In the genomic region with DNA sequence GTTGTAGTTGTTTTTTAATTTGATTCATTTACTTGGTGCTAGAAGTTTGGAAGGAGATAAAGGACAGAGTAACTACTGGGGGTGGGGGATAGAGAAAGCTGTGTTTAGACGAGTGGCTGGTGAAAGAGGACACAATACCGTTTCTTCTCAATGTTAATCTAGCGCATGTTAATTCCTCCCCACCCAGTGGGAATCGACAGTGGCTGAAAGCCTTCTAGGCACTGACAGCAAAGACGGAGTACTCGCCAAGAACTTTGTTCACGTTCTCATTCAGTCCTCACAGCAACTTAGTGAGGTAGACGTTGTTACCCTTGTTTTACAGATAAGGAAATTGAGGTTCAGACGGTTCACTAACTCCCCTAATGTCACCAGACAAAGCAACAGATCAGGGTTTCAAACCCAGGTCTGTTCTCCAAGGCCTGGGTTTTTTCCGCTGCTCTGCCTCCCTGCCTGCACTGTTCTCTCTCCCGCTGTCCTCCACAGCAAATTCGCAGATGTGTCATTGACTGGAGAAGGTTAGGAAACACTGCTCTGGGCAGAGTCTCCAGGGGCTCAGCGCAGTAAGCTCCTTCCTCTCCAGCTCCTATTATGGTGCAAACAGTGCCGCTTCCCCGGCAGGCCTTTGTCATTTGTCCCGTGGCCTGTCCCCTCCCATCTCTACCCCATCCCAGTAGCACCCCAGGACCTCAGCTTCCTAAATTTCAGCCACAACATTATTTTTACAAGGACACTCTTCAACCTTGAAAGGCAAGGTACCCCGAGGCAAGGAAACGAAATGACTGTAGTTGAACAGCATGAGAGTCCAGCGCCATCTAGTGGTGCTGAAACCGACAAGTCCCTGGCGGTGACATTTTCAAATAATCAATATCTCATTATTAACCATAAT, we compare ENCODE assay signal across 8 cellular contexts. TPM values are rescaled to one million over a fixed set of nuclear protein-coding genes. Genes with fewer than 3 reads are reported as not detected.
DNase-seq lines count a peak whose midpoint lies in the region; ATAC-seq, FAIRE-seq and TF ChIP-seq lines count a peak whose summit lies in the region.

No MANE protein-coding gene starts in this region.

- no peak overlapping the region for H3K4me3 Mint-ChIP-seq in activated naive CD8-positive, alpha-beta T cell treated with anti-CD3 and anti-CD28 coated beads, Interleukin-2, amount 50 U/mL, for 24 hours

- FAIRE-seq in pancreas (lab: Jason Lieb, UNC): no peak

- H3K36me3 ChIP-seq in heart right ventricle (peaks cover 0 to 19% (median 0%) of the 10 kb centered on the region in 9 donors), pancreas (no peaks in the 10 kb centered on the region), thyroid gland (no peaks in the 10 kb centered on the region)

- H3K27ac ChIP-seq in heart right ventricle (peak overlapping the region; percentile 59 to 91 (median 84)), pancreas (no peak overlapping the region), thyroid gland (peak overlapping the region in 1 of 3 donors; percentile 20)

- DNase-seq in NB4 (ENCODE audit: low read depth): peak; percentile 90
- DNase-seq in SKM-1 (lab: John Stamatoyannopoulos, UW; ENCODE audit: unreplicated experiment): peak; percentile 61
- peak; percentile 72 for DNase-seq in activated naive CD8-positive, alpha-beta T cell treated with anti-CD3 and anti-CD28 coated beads, Interleukin-2, amount 50 U/mL, for 24 hours
- DNase-seq in heart right ventricle: peak; percentile 55 to 74
- peak in 5 of 6 donors; percentile 49 to 70 (median 67) for DNase-seq in pancreas
- peak; percentile 68 to 79 for DNase-seq in thyroid gland

- peak; percentile 61 for ATAC-seq in activated naive CD8-positive, alpha-beta T cell treated with anti-CD3 and anti-CD28 coated beads, Interleukin-2, amount 50 U/mL, for 24 hours
- ATAC-seq in heart right ventricle: peak; percentile 74 to 91 (median 86)
- ATAC-seq in pancreas: peak; percentile 70 to 89 (median 86)
- ATAC-seq in GM18519 (IDR thresholded peaks at IDR 0.05; ENCODE audit: low FRiP score, unreplicated experiment): no peak

- H3K27ac Mint-ChIP-seq in activated naive CD8-positive, alpha-beta T cell treated with anti-CD3 and anti-CD28 coated beads, Interleukin-2, amount 50 U/mL, for 24 hours: no peak overlapping the region

- H3K9me3 ChIP-seq in heart right ventricle (no peaks in the 10 kb centered on the region), pancreas (no peaks in the 10 kb centered on the region), thyroid gland (no peaks in the 10 kb centered on the region)

- peak overlapping the region; percentile 46 for H3K4me3 ChIP-seq in NB4 (ENCODE audit: low read depth, low read length)
- peak overlapping the region in 9 of 10 donors; percentile 8 to 53 (median 50) for H3K4me3 ChIP-seq in heart right ventricle
- H3K4me3 ChIP-seq in pancreas: peak overlapping the region in 1 of 4 donors; percentile 31
- no peak overlapping the region for H3K4me3 ChIP-seq in thyroid gland (replicated peaks in 1 of 3)

- H3K27me3 ChIP-seq in heart right ventricle: no peaks in the 10 kb centered on the region
- no peaks in the 10 kb centered on the region for H3K27me3 ChIP-seq in pancreas
- H3K27me3 ChIP-seq in thyroid gland: no peaks in the 10 kb centered on the region

- TF ChIP-seq POLR2A in NB4 (IDR thresholded peaks at IDR 0.05; ENCODE audit: extremely low read depth, insufficient read length) (no peak), thyroid gland (IDR thresholded peaks at IDR 0.05) (no peak)

- TF ChIP-seq CTCF in GM12801 (IDR thresholded peaks at IDR 0.05; ENCODE audit: extremely low read depth, insufficient read length): peak; percentile 35
- peak; percentile 86 for TF ChIP-seq CTCF in NB4 (IDR thresholded peaks at IDR 0.05; ENCODE audit: low read depth, low read length)
- peak; percentile 82 to 97 (median 92) for TF ChIP-seq CTCF in heart right ventricle (IDR thresholded peaks at IDR 0.05)
- TF ChIP-seq CTCF in pancreas (IDR thresholded peaks at IDR 0.05): peak; percentile 84 to 93 (median 90)
- peak; percentile 80 to 97 (median 90) for TF ChIP-seq CTCF in thyroid gland (IDR thresholded peaks at IDR 0.05)

- peaks cover 6% of the 10 kb centered on the region for H3K4me1 Mint-ChIP-seq in activated naive CD8-positive, alpha-beta T cell treated with anti-CD3 and anti-CD28 coated beads, Interleukin-2, amount 50 U/mL, for 24 hours

- H3K27me3 Mint-ChIP-seq in activated naive CD8-positive, alpha-beta T cell treated with anti-CD3 and anti-CD28 coated beads, Interleukin-2, amount 50 U/mL, for 24 hours: no peaks in the 10 kb centered on the region

- peaks cover 0 to 48% (median 19%) of the 10 kb centered on the region in 9 donors for H3K4me1 ChIP-seq in heart right ventricle
- H3K4me1 ChIP-seq in pancreas: peaks cover 0 to 3% (median 0%) of the 10 kb centered on the region in 3 donors
- peaks cover 8 to 23% of the 10 kb centered on the region in 2 donors for H3K4me1 ChIP-seq in thyroid gland

- 9% methylated on average over 21 of the region's 21 CpGs for WGBS in heart right ventricle, 2 donors
- 29 to 33% methylated on average over 21 of the region's 21 CpGs for WGBS in pancreas, 2 donors
- WGBS in thyroid gland, 2 donors: 19 to 21% methylated on average over 21 of the region's 21 CpGs

- intact Hi-C loops in heart right ventricle (cut with DNase I): loop anchor here (2.0 to 10.0 kb wide), 15 partner anchors 18 to 708 kb away; a partner anchor contains a TSS
- intact Hi-C loops in pancreas (cut with DNase I): no loop called here
- intact Hi-C loops in thyroid gland (cut with DNase I): loop anchor here (10.0 kb wide), 1 partner anchor 708 kb away; no protein-coding TSS in a partner anchor

- peaks cover 5% of the 10 kb centered on the region for H3K36me3 Mint-ChIP-seq in activated naive CD8-positive, alpha-beta T cell treated with anti-CD3 and anti-CD28 coated beads, Interleukin-2, amount 50 U/mL, for 24 hours (ENCODE audit: low read depth)

- H3K9me3 Mint-ChIP-seq in activated naive CD8-positive, alpha-beta T cell treated with anti-CD3 and anti-CD28 coated beads, Interleukin-2, amount 50 U/mL, for 24 hours: no peaks in the 10 kb centered on the region

RNA-seq across cellular contexts. Expression of a gene that starts 16.9 kb away (rescaled TPM):
- 100 to 1,000 TPM in 2 of 10 donors, 10 to 100 TPM in 8; 61.2 to 103 (median 75.5) TPM for total RNA-seq in heart right ventricle
- 100 to 1,000 TPM in 1 of 2 donors, 1 to 10 TPM in 1; 9.9 to 132 TPM for polyA plus RNA-seq in heart right ventricle
- 10 to 100 TPM; 12.7 to 25.4 (median 15.5) TPM for total RNA-seq in pancreas
- 10 to 100 TPM in 1 of 2 donors, 1 to 10 TPM in 1; 5.8 to 15.8 TPM for polyA plus RNA-seq in pancreas
- total RNA-seq in thyroid gland: 10 to 100 TPM; 23.6 to 44.3 (median 34.8) TPM

Comparison
In these comparisons a context has a peak if more than half of its experiments do, and no peak if none do; other contexts are left out.
1. CTCF ChIP-seq: peak in every context shown above with its lines; median percentile 92 in heart right ventricle; 90 in pancreas; 90 in thyroid gland; 86 in NB4; 35 in GM12801.
2. H3K4me3 ChIP-seq: peak in NB4 (single experiment) and heart right ventricle (9 of 10); none in thyroid gland (0 of 3).
3. H3K27ac ChIP-seq: peak in heart right ventricle (10 of 10); none in pancreas (0 of 4).
4. intact Hi-C loops: an anchor here in heart right ventricle (2.0 to 10.0 kb wide) and thyroid gland (10.0 kb wide); none called in pancreas.
5. Peak in every context shown above with its lines, with median percentiles within 50 percentile points of each other: DNase-seq.